In the genomic region with DNA sequence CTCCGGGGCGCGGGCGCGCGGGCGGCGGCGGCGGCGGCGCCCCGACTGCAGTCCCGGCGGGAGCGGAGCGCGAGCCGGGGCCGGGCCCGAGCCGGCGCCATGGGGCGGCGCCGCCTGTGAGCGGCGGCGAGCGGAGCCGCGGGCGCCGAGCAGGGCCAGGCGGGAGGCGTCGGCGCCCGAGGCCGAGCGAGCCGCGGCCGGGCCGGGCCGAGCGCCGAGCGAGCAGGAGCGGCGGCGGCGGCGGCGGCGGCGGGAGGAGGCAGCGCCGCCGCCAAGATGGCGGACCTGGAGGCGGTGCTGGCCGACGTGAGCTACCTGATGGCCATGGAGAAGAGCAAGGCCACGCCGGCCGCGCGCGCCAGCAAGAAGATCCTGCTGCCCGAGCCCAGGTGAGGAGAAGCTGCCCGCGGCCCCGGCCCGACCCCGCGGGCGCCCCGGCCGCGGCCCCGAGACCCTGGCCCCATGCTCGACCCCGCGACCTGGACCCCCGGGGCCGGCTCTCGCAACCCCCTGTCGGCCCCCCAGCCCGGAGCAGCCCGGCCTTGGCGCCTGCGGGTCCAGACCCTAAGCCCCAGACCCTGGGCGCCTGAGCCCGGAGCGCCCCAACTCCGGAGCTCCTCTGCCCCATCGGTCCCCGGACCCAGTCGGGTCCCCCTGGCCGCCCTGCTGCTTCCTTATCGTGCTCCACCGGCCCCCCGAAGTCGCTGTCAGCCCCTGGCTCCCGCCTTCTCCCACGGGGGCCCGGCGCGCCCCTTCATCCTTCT, we compare ENCODE assay signal across 8 cellular contexts. TPM values are rescaled to one million over a fixed set of nuclear protein-coding genes. Genes with fewer than 3 reads are reported as not detected.
DNase-seq lines count a peak whose midpoint lies in the region; ATAC-seq and TF ChIP-seq lines count a peak whose summit lies in the region.

A gene (plus strand): TSS at position 50 of the 764 bp plus-strand sequence. CDS start 227 bp downstream, at position 277.

- peak within 1 kb of the TSS; percentile 96 for H3K4me2 ChIP-seq in DND-41 (ENCODE audit: insufficient read depth, low read length)

- H3K9me3 Mint-ChIP-seq in HFFc6, result no peaks in the 10 kb centered on the region

- peaks cover 49% of the 10 kb centered on the region for H3K36me3 ChIP-seq in DND-41 (ENCODE audit: insufficient read depth, low read length)

- TF ChIP-seq CTCF in DND-41 (IDR thresholded peaks at IDR 0.05; ENCODE audit: borderline replicate concordance, extremely low read depth, low read length, poor library complexity, severe bottlenecking), result no peak
- no peak for TF ChIP-seq CTCF in HFFc6 (IDR thresholded peaks at IDR 0.05)

- H3K9ac ChIP-seq in DND-41 (ENCODE audit: low read depth, low read length), result peak within 1 kb of the TSS; percentile 95

- no peaks in the 10 kb centered on the region for H3K9me3 ChIP-seq in DND-41 (ENCODE audit: insufficient read depth, low read length, severe bottlenecking)

- peaks cover 58% of the 10 kb centered on the region for H3K79me2 ChIP-seq in DND-41 (ENCODE audit: insufficient read depth, low read length)

- ATAC-seq in DND-41 (ENCODE audit: insufficient read depth, low read depth) (no peak; the same call in 2 of the 3 replicates), GM21526 (IDR thresholded peaks at IDR 0.05; ENCODE audit: low FRiP score, unreplicated experiment) (no peak)

- no peaks in the 10 kb centered on the region; the same call in 1 of the 2 replicates for H3K27me3 Mint-ChIP-seq in HFFc6 (ENCODE audit: insufficient read depth)

- peak; percentile 52 for DNase-seq in DND-41
- DNase-seq in HFFc6, result no peak
- peak; percentile 22 for DNase-seq in NCI-H345 treated with DMSO at 0.1 percent for 48 hours (lab: John Stamatoyannopoulos, UW; ENCODE audit: unreplicated experiment)
- DNase-seq in hepatic stellate cell (ENCODE audit: low spot score), result peak; percentile 71
- peak; percentile 30 for DNase-seq in retina
- no peak for DNase-seq in central memory CD4-positive, alpha-beta T cell

- H4K20me1 ChIP-seq in DND-41 (ENCODE audit: insufficient read depth, low read length), result peaks cover 47% of the 10 kb centered on the region

- peak within 1 kb of the TSS; percentile 66 for H3K27ac Mint-ChIP-seq in HFFc6

- H3K27ac ChIP-seq in DND-41 (ENCODE audit: low read length), result peak within 1 kb of the TSS; percentile 95
- H3K27ac ChIP-seq in angular gyrus (ENCODE audit: low read depth, low read length), result peak within 1 kb of the TSS; percentile 86

- H3K4me1 ChIP-seq in DND-41 (ENCODE audit: insufficient read depth, low read length), result peaks cover 69% of the 10 kb centered on the region

- H2AFZ ChIP-seq in DND-41 (ENCODE audit: low read depth, low read length), result peak within 1 kb of the TSS; percentile 74

- peak within 1 kb of the TSS; percentile 98 for H3K4me3 Mint-ChIP-seq in HFFc6

- H3K27me3 ChIP-seq in DND-41 (ENCODE audit: insufficient read depth, low read length, poor library complexity), result no peaks in the 10 kb centered on the region

- no peaks in the 10 kb centered on the region; the same call in 1 of the 2 replicates for H3K36me3 Mint-ChIP-seq in HFFc6 (ENCODE audit: low read depth)

- peaks cover 63% of the 10 kb centered on the region for H3K4me1 Mint-ChIP-seq in HFFc6 (ENCODE audit: low read depth)

- H3K4me3 ChIP-seq in DND-41 (ENCODE audit: low read depth in 1 of 2, low read length in 2 of 2), result peak within 1 kb of the TSS; percentile 84 to 85

RNA-seq across cellular contexts. Expression of the gene that starts here (rescaled TPM):
- total RNA-seq in HFFc6 (2021; fragmentation: NEBNext Ultra II Directional; extraction: Animal tissue kit (Norgen Biotek cat#: 25700)), result 10 to 100 TPM; 26.2 to 35.5 (median 32.1) TPM

Comparison
In these comparisons a context has a peak if more than half of its experiments do, and no peak if none do; other contexts are left out.
1. DNase-seq: peak in DND-41 (single experiment), NCI-H345 treated with DMSO at 0.1 percent for 48 hours (single experiment), hepatic stellate cell (single experiment) and retina (single experiment); none in HFFc6 (single experiment) and central memory CD4-positive, alpha-beta T cell (single experiment).